9 cellular contexts compared by ENCODE assay signal in genomic region chr7:70347880-70348279, GRCh38.
DNase-seq lines count a peak whose midpoint lies in the region; ATAC-seq and TF ChIP-seq lines count a peak whose summit lies in the region.
"Had no signal": no experiment of that assay in that cellular context is flagged by ENCODE, and none has a peak within 500 bp of the region (broad histone marks: within the 10 kb centered on the region; RNA-seq: fewer than 3 reads in every experiment).

No MANE protein-coding gene starts in this region.

- H3K4me1 ChIP-seq in esophagus muscularis mucosa: peaks cover 0 to 13% (median 9%) of the 10 kb centered on the region in 4 donors

- no peak overlapping the region for H3K4me3 ChIP-seq in esophagus muscularis mucosa

- no peak for TF ChIP-seq EP300 in esophagus muscularis mucosa (IDR thresholded peaks at IDR 0.05)

- no peak for TF ChIP-seq POLR2A in esophagus muscularis mucosa (IDR thresholded peaks at IDR 0.05; ENCODE audit: low read depth)

- no peaks in the 10 kb centered on the region for H3K27me3 ChIP-seq in esophagus muscularis mucosa

- H3K9me3 Mint-ChIP-seq in stimulated activated effector memory CD8-positive, alpha-beta T cell treated with anti-CD3 and anti-CD28 coated beads, Interleukin-12 subunit alpha, Interleukin-12 subunit beta, amount 100 ng/mL, for 72 hours: no peaks in the 10 kb centered on the region

- no peaks in the 10 kb centered on the region for H3K9me3 ChIP-seq in esophagus muscularis mucosa

- no peaks in the 10 kb centered on the region for H3K36me3 Mint-ChIP-seq in stimulated activated effector memory CD8-positive, alpha-beta T cell treated with anti-CD3 and anti-CD28 coated beads, Interleukin-12 subunit alpha, Interleukin-12 subunit beta, amount 100 ng/mL, for 72 hours

- H3K36me3 ChIP-seq in esophagus muscularis mucosa: no peaks in the 10 kb centered on the region

- peak; percentile 98 for ATAC-seq in GM18870 (IDR thresholded peaks at IDR 0.05; ENCODE audit: unreplicated experiment)
- peak; percentile 94 for ATAC-seq in GM21528 (IDR thresholded peaks at IDR 0.05; ENCODE audit: low FRiP score, unreplicated experiment)
- peak; percentile 89 for ATAC-seq in HG03095 (IDR thresholded peaks at IDR 0.05; ENCODE audit: unreplicated experiment)
- ATAC-seq in stimulated activated effector memory CD8-positive, alpha-beta T cell treated with anti-CD3 and anti-CD28 coated beads, Interleukin-12 subunit alpha, Interleukin-12 subunit beta, amount 100 ng/mL, for 72 hours: peak; percentile 96

- DNase-seq in stimulated activated effector memory CD8-positive, alpha-beta T cell treated with anti-CD3 and anti-CD28 coated beads, Interleukin-12 subunit alpha, Interleukin-12 subunit beta, amount 100 ng/mL, for 72 hours (ENCODE audit: low spot score in 2 of 2): no peak
- no peak for DNase-seq in caudate nucleus (lab: John Stamatoyannopoulos, UW)
- no peak for DNase-seq in NCI-H2107 treated with DMSO at 0.1 percent for 48 hours (lab: John Stamatoyannopoulos, UW; ENCODE audit: unreplicated experiment)
- DNase-seq in esophagus muscularis mucosa (ENCODE audit: extremely low spot score): no peak
- DNase-seq: trophoblast cell had no signal

- intact Hi-C loops in esophagus muscularis mucosa (cut with DNase I): no loop called here

- peaks cover 19% of the 10 kb centered on the region for H3K4me1 Mint-ChIP-seq in stimulated activated effector memory CD8-positive, alpha-beta T cell treated with anti-CD3 and anti-CD28 coated beads, Interleukin-12 subunit alpha, Interleukin-12 subunit beta, amount 100 ng/mL, for 72 hours

- H3K27ac ChIP-seq in caudate nucleus (ENCODE audit: low read depth, low read length): no peak overlapping the region
- no peak overlapping the region for H3K27ac ChIP-seq in esophagus muscularis mucosa (replicated peaks in 1 of 4)

- no peak for TF ChIP-seq CTCF in esophagus muscularis mucosa (IDR thresholded peaks at IDR 0.05)

- H3K27ac Mint-ChIP-seq in stimulated activated effector memory CD8-positive, alpha-beta T cell treated with anti-CD3 and anti-CD28 coated beads, Interleukin-12 subunit alpha, Interleukin-12 subunit beta, amount 100 ng/mL, for 72 hours: no peak overlapping the region
- H3K27ac Mint-ChIP-seq: T-helper 2 cell treated with Interferon-gamma antibody and Interleukin-4, amounts not matched to agents 5 μg/mL and 100 μg/mL, for 36 hours had no signal

- H3K4me3 Mint-ChIP-seq in stimulated activated effector memory CD8-positive, alpha-beta T cell treated with anti-CD3 and anti-CD28 coated beads, Interleukin-12 subunit alpha, Interleukin-12 subunit beta, amount 100 ng/mL, for 72 hours: no peak overlapping the region
- H3K4me3 Mint-ChIP-seq: T-helper 2 cell treated with Interferon-gamma antibody and Interleukin-4, amounts not matched to agents 5 μg/mL and 100 μg/mL, for 36 hours had no signal
